Comparison of ENCODE assay signal across 22 cellular contexts in the genomic region with DNA sequence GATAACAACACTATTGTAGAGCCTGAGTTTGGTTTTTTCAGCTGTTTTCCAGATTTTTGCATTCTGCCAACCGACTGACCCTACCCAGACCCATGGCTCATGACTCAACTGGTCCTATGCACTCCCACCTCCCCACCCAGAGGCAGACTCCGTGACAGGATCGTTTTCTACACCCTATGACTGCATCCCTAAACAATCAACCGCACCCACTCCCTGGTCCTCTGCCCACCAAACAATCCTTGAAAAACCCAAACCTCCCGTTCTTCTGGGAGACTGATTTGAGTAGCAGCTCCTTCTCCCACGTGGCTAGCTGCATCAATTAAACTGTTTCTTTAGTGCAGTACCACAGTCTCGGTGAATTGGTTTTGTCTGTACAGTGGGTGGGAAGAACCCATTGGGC.
DNase-seq lines count a peak whose midpoint lies in the region; ATAC-seq and TF ChIP-seq lines count a peak whose summit lies in the region.
"Had no signal": no experiment of that assay in that cellular context is flagged by ENCODE, and none has a peak within 500 bp of the region (broad histone marks: within the 10 kb centered on the region; RNA-seq: fewer than 3 reads in every experiment).

No MANE protein-coding gene starts in this region.

- no peaks in the 10 kb centered on the region for H3K9me3 Mint-ChIP-seq in endothelial cell (ENCODE audit: unreplicated experiment)
- H3K9me3 Mint-ChIP-seq: stimulated activated effector memory CD8-positive, alpha-beta T cell treated with anti-CD3 and anti-CD28 coated beads, Interleukin-12 subunit alpha, Interleukin-12 subunit beta, amount 100 ng/mL, for 72 hours; WTC11 had no signal

- H3K9me3 ChIP-seq in heart right ventricle, result no peaks in the 10 kb centered on the region
- H3K9me3 ChIP-seq: heart left ventricle, psoas muscle had no signal

- no peak overlapping the region for H4K5ac ChIP-seq in mesendoderm (ENCODE audit: low read length)

- no peaks in the 10 kb centered on the region for H3K79me2 ChIP-seq in mesendoderm (ENCODE audit: control insufficient read depth, insufficient read depth, low read length)

- H2BK5ac ChIP-seq in mesendoderm (ENCODE audit: low read length), result no peak overlapping the region

- no peak overlapping the region for H4K8ac ChIP-seq in mesendoderm (ENCODE audit: low read depth, low read length)

- H2BK120ac ChIP-seq in mesendoderm (ENCODE audit: low read depth, low read length), result no peak overlapping the region

- H3K36me3 ChIP-seq in heart right ventricle, result no peaks in the 10 kb centered on the region
- H3K36me3 ChIP-seq in mesendoderm (ENCODE audit: control insufficient read depth, insufficient read depth, low read length), result no peaks in the 10 kb centered on the region
- H3K36me3 ChIP-seq: brain microvascular endothelial cell, heart left ventricle had no signal

- no peaks in the 10 kb centered on the region for H3K4me1 Mint-ChIP-seq in endothelial cell (ENCODE audit: unreplicated experiment)
- H3K4me1 Mint-ChIP-seq: stimulated activated effector memory CD8-positive, alpha-beta T cell treated with anti-CD3 and anti-CD28 coated beads, Interleukin-12 subunit alpha, Interleukin-12 subunit beta, amount 100 ng/mL, for 72 hours had no signal

- peak; percentile 39 for DNase-seq in cardiac septum (ENCODE audit: low spot score)
- no peak for DNase-seq in heart right ventricle
- DNase-seq in dedifferentiated amniotic fluid mesenchymal stem cell (ENCODE audit: extremely low spot score), result peak; percentile 75
- DNase-seq in mesendoderm, result no peak
- DNase-seq in ureter (ENCODE audit: low spot score), result peak; percentile 29
- DNase-seq in NCI-H82 treated with DMSO at 0.1 percent for 48 hours (lab: John Stamatoyannopoulos, UW; ENCODE audit: unreplicated experiment), result no peak
- no peak for DNase-seq in endothelial cell (ENCODE audit: low spot score)
- DNase-seq: activated CD4-positive, alpha-beta T cell treated with anti-CD3 and anti-CD28 coated beads, Interleukin-2, amount 50 U/mL, for 48 hours; activated gamma-delta T cell treated with Interleukin-2 at 50 U/mL for 16 hours; activated T-cell treated with anti-CD3 and anti-CD28 coated beads, Interleukin-2, amount 50 U/mL, for 1 hour; brain microvascular endothelial cell; NCI-H1105; NCI-H2081 treated with DMSO at 0.1 percent for 48 hours; NCI-H524; small intestine; T-helper 9 cell had no signal

- H3K27ac ChIP-seq in heart right ventricle (no peak overlapping the region), mesendoderm (ENCODE audit: low read depth, low read length) (no peak overlapping the region)
- H3K27ac ChIP-seq: brain microvascular endothelial cell, heart left ventricle, psoas muscle, RWPE1 had no signal

- H3K4me1 ChIP-seq in heart right ventricle (peaks cover 0 to 10% (median 0%) of the 10 kb centered on the region in 9 donors), mesendoderm (ENCODE audit: control insufficient read depth, low read depth, low read length) (peaks cover 4% of the 10 kb centered on the region)
- H3K4me1 ChIP-seq: psoas muscle had no signal

- H3K27me3 Mint-ChIP-seq in endothelial cell (ENCODE audit: unreplicated experiment), result no peaks in the 10 kb centered on the region

- no peak overlapping the region for H3K4me2 ChIP-seq in mesendoderm (ENCODE audit: low read length)

- H3K27ac Mint-ChIP-seq in endothelial cell (ENCODE audit: unreplicated experiment), result no peak overlapping the region
- H3K27ac Mint-ChIP-seq: stimulated activated effector memory CD8-positive, alpha-beta T cell treated with anti-CD3 and anti-CD28 coated beads, Interleukin-12 subunit alpha, Interleukin-12 subunit beta, amount 100 ng/mL, for 72 hours; WTC11 had no signal

- H3K36me3 Mint-ChIP-seq in endothelial cell (ENCODE audit: low read depth, unreplicated experiment), result no peaks in the 10 kb centered on the region
- H3K36me3 Mint-ChIP-seq: stimulated activated effector memory CD8-positive, alpha-beta T cell treated with anti-CD3 and anti-CD28 coated beads, Interleukin-12 subunit alpha, Interleukin-12 subunit beta, amount 100 ng/mL, for 72 hours; WTC11 had no signal

- H3K79me1 ChIP-seq in mesendoderm (ENCODE audit: low read length), result no peaks in the 10 kb centered on the region

- no peak for ATAC-seq in heart right ventricle
- no peak for ATAC-seq in HG03139 (IDR thresholded peaks at IDR 0.05; ENCODE audit: unreplicated experiment)
- ATAC-seq: heart left ventricle; psoas muscle; stimulated activated effector memory CD8-positive, alpha-beta T cell treated with anti-CD3 and anti-CD28 coated beads, Interleukin-12 subunit alpha, Interleukin-12 subunit beta, amount 100 ng/mL, for 72 hours; WTC11 had no signal

- H3K27me3 ChIP-seq in heart right ventricle (peaks cover 0 to 24% (median 6%) of the 10 kb centered on the region in 7 donors), mesendoderm (ENCODE audit: insufficient read depth, low read length, poor library complexity) (no peaks in the 10 kb centered on the region)

- no peak overlapping the region for H3K9ac ChIP-seq in mesendoderm (ENCODE audit: low read length)

- peak overlapping the region; percentile 4 for H3K18ac ChIP-seq in mesendoderm (ENCODE audit: low read length)

- no peak overlapping the region for H3K4me3 ChIP-seq in heart right ventricle
- H3K4me3 ChIP-seq in mesendoderm (ENCODE audit: low read length), result no peak overlapping the region
- H3K4me3 ChIP-seq: heart left ventricle, psoas muscle had no signal

- no peak overlapping the region for H2BK15ac ChIP-seq in mesendoderm (replicated peaks; ENCODE audit: low read depth)

- 79 to 81% methylated on average over 7 of the region's 7 CpGs for WGBS in heart right ventricle, 2 donors
- WGBS in mesendoderm (ENCODE audit: extremely low coverage, insufficient coverage, low lambda C conversion rate), result no CpG with 5 or more reads among the region's 7 CpGs

- TF ChIP-seq CTCF in heart right ventricle (IDR thresholded peaks at IDR 0.05) (no peak), endothelial cell (IDR thresholded peaks at IDR 0.05; ENCODE audit: unreplicated experiment) (no peak)

- no peak overlapping the region for H3K23ac ChIP-seq in mesendoderm (ENCODE audit: low read length)

- intact Hi-C loops in cardiac septum (cut with DNase I), result no loop called here
- intact Hi-C loops in heart right ventricle (cut with DNase I), result no loop called here

- H3K4me3 Mint-ChIP-seq in endothelial cell (ENCODE audit: unreplicated experiment), result no peak overlapping the region
- H3K4me3 Mint-ChIP-seq: stimulated activated effector memory CD8-positive, alpha-beta T cell treated with anti-CD3 and anti-CD28 coated beads, Interleukin-12 subunit alpha, Interleukin-12 subunit beta, amount 100 ng/mL, for 72 hours; WTC11 had no signal

- H3K4ac ChIP-seq in mesendoderm (ENCODE audit: low read depth, low read length), result no peak overlapping the region

- H3K56ac ChIP-seq in mesendoderm (ENCODE audit: low read length), result no peak overlapping the region

- peak overlapping the region; percentile 64 for H2AK5ac ChIP-seq in mesendoderm (ENCODE audit: low read length)

Comparison
In these comparisons a context has a peak if more than half of its experiments do, and no peak if none do; other contexts are left out.
1. DNase-seq: peak in cardiac septum (single experiment), dedifferentiated amniotic fluid mesenchymal stem cell (single experiment) and ureter (single experiment); none in heart right ventricle (0 of 2), mesendoderm (single experiment), NCI-H82 treated with DMSO at 0.1 percent for 48 hours (single experiment) and endothelial cell (single experiment).